23 cellular contexts compared by ENCODE assay signal in the genomic region with DNA sequence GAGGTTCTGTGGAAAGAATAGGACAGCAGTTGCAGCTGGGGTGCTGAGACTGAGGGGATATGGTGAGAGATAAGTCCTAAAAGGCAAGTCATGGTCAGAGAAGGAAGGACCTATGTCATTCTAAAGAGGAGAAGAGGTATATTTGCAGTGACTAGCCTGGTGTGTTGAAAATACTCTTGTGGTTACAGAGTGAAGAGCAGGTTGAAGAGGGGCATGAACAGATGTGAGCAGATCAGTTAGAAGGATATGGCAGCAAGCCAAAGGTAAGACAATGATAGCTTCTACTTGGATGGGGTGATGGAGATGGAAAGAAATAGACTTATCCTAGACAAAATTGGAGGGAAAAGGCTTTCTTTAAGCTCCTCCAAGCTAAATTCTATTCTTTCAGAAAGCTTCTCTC.
DNase-seq lines count a peak whose midpoint lies in the region; ATAC-seq lines count a peak whose summit lies in the region.
"Had no signal": no experiment of that assay in that cellular context is flagged by ENCODE, and none has a peak within 500 bp of the region (broad histone marks: within the 10 kb centered on the region; RNA-seq: fewer than 3 reads in every experiment).

No MANE protein-coding gene starts in this region.

- DNase-seq in DMS53 treated with DMSO at 0.1 percent for 48 hours (lab: John Stamatoyannopoulos, UW; ENCODE audit: unreplicated experiment) (peak; percentile 94), NCI-H1417 (lab: John Stamatoyannopoulos, UW) (peak; percentile 2 to 82 (median 29)), NCI-H510A (lab: John Stamatoyannopoulos, UW) (peak; percentile 58), SHP77 treated with DMSO at 0.1 percent for 48 hours (lab: John Stamatoyannopoulos, UW) (peak; percentile 39), OCI-M1 (lab: John Stamatoyannopoulos, UW) (no peak), SK-N-DZ (ENCODE audit: low spot score) (no peak)
- DNase-seq: activated CD4-positive, alpha-beta memory T cell treated with anti-CD3 and anti-CD28 coated beads, Interleukin-2, amount 10 ng/mL, durations not matched to agents 7 days and 5 days; activated CD8-positive, alpha-beta memory T cell treated with anti-CD3 and anti-CD28 coated beads, Interleukin-2, amount 50 U/mL, for 4 hours; activated naive CD4-positive, alpha-beta T cell treated with anti-CD3 and anti-CD28 coated beads for 36 hours; cerebellar nuclear complex; dermis blood vessel endothelial cell; endodermal cell; mammary epithelial cell; NCI-H1436 treated with DMSO at 0.1 percent for 48 hours; nephron progenitor cell; NK-92 treated with Interleukin-12 subunit alpha and Interleukin-12 subunit beta, amount 100 ng/mL, for 24 hours; PC-9; stimulated activated CD4-positive, alpha-beta T cell treated with anti-CD3 and anti-CD28 coated beads, Interleukin-4, amount 100 ng/mL, for 1 hour; T-helper 9 cell; upper lobe of left lung had no signal

- ATAC-seq in HG02973 (IDR thresholded peaks at IDR 0.05; ENCODE audit: unreplicated experiment) (no peak), HG03378 (IDR thresholded peaks at IDR 0.05; ENCODE audit: unreplicated experiment) (no peak)
- ATAC-seq: Right ventricle myocardium inferior had no signal

Comparison
In these comparisons a context has a peak if more than half of its experiments do, and no peak if none do; other contexts are left out.
1. DNase-seq: peak in DMS53 treated with DMSO at 0.1 percent for 48 hours (single experiment), NCI-H1417 (3 of 3), NCI-H510A (single experiment) and SHP77 treated with DMSO at 0.1 percent for 48 hours (single experiment); none in OCI-M1 (single experiment) and SK-N-DZ (single experiment).